8 cellular contexts compared by ENCODE assay signal in the genomic region with DNA sequence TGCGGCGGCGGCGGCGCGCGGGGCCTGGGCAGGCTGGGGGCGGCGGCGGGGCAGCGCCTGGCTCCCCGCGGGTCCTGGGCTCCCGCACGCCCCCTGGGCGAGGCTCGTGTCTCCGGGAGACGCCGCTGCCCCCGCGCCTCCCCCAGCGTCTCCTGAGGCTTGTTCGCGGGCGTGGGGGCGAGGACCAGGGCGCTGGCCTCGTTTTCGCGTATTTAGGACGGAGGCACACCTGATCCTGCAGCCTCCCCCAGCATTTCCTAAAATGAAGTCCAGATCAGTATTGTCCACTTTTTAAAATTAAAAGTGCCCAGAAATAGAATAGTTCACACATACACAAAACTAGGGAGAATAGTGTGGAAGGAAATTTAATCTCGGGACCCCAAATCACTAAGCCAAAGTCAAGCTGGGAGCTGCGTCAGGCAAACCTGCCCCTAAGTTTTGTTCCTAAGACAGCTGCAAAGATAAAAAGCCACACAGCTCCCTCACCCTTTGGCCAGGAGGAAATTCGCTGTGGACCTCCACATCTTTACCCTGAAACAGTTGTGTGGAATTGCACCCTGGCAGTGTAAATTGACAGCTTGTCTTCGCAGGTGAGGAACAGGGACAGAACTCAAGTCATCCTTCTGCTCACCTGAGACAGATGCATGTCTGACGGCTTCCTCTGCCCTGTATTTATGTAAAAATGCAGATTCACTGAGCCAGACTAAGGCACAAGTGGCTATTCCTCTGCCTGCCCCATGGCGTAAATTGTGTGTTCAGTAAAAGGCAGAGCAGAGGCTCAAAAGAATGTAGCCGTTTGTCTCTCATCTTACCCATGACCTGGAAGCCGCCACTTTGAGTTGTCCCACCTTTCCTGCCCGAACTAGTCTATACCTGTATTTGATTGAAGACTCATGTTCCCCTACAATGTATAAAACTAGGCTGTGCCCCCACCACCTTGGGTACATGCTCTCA. TPM values are rescaled to one million over a fixed set of nuclear protein-coding genes. Genes with fewer than 3 reads are reported as not detected.
A peak's percentile ranks its signal among the peaks of the same experiment; 100 is the strongest.
DNase-seq lines count a peak whose midpoint lies in the region; ATAC-seq, FAIRE-seq and TF ChIP-seq lines count a peak whose summit lies in the region.

No MANE protein-coding gene starts in this region.

- no peaks in the 10 kb centered on the region for H3K27me3 ChIP-seq in sigmoid colon

- no peak for TF ChIP-seq POLR2A in sigmoid colon (IDR thresholded peaks at IDR 0.05)
- TF ChIP-seq POLR2A in GM12892 (IDR thresholded peaks at IDR 0.05; ENCODE audit: low read depth, low read length): no peak

- H3K4me1 ChIP-seq in sigmoid colon: peaks cover 0 to 20% (median 13%) of the 10 kb centered on the region in 4 donors

- H3K36me3 ChIP-seq in SK-N-MC (ENCODE audit: insufficient read depth, low read length): peaks cover 17% of the 10 kb centered on the region
- peaks cover 0 to 8% (median 1%) of the 10 kb centered on the region in 4 donors for H3K36me3 ChIP-seq in sigmoid colon

- TF ChIP-seq EP300 in sigmoid colon (IDR thresholded peaks at IDR 0.05): no peak

- no peak for DNase-seq in SK-N-MC (ENCODE audit: low read depth, low spot score)
- no peak for DNase-seq in fibroblast of mammary gland (ENCODE audit: low read depth)
- DNase-seq in sigmoid colon: no peak
- no peak for DNase-seq in GM12892 (ENCODE audit: insufficient read length)
- DNase-seq in germinal center (ENCODE audit: low spot score): no peak
- DNase-seq in NCI-H2029 treated with DMSO at 0.1 percent for 48 hours (lab: John Stamatoyannopoulos, UW): no peak
- no peak for DNase-seq in GM10248 (ENCODE audit: extremely low spot score)

- peak overlapping the region; percentile 75 for H3K9ac ChIP-seq in SK-N-MC (ENCODE audit: insufficient read length)

- CTCF ChIA-PET in GM10248 (lab: Yijun Ruan, JAX): interaction anchor here (0.7 to 1.7 kb wide), 3 partner anchors 10 to 266 kb away, joined by 3 to 4 read pairs (median 3); no protein-coding TSS in a partner anchor

- peak overlapping the region; percentile 80 for H3K4me3 ChIP-seq in SK-N-MC
- H3K4me3 ChIP-seq in fibroblast of mammary gland (ENCODE audit: control insufficient read depth, low read depth, low read length): peak overlapping the region; percentile 68
- H3K4me3 ChIP-seq in sigmoid colon: peak overlapping the region; percentile 39 to 86 (median 70)

- intact Hi-C loops in sigmoid colon (cut with DNase I): loop anchor here (5.0 to 10.0 kb wide), 3 partner anchors 151 to 731 kb away; a partner anchor contains a TSS

- POLR2A ChIA-PET in GM10248 (lab: Yijun Ruan, JAX): no interaction called here

- H3K9me3 ChIP-seq in SK-N-MC (ENCODE audit: low read depth, low read length) (no peaks in the 10 kb centered on the region), sigmoid colon (no peaks in the 10 kb centered on the region)

- peak; percentile 2 for ATAC-seq in GM18519 (IDR thresholded peaks at IDR 0.05; ENCODE audit: low FRiP score, unreplicated experiment)

- WGBS in sigmoid colon, 2 donors: 11 to 14% methylated on average over 41 of the region's 41 CpGs

- no peak for FAIRE-seq in GM12892 (lab: Jason Lieb, UNC)

- H3K27ac ChIP-seq in SK-N-MC (no peak overlapping the region), sigmoid colon (peak overlapping the region; percentile 89 to 94 (median 92))

- TF ChIP-seq CTCF in fibroblast of mammary gland (conservative IDR thresholded peaks at IDR 0.05; ENCODE audit: control insufficient read depth, insufficient read depth, low read depth, low read length) (no peak), sigmoid colon (IDR thresholded peaks at IDR 0.05) (peak in 1 of 4 experiments; percentile 10), GM10248 (IDR thresholded peaks at IDR 0.05; ENCODE audit: control extremely low read depth, extremely low read depth, low read depth, missing control alignments) (no peak)

RNA-seq across cellular contexts. Expression of a gene that starts 0.7 kb away (rescaled TPM):
- total RNA-seq in sigmoid colon: 10 to 100 TPM; 35.7 to 48.2 (median 40.4) TPM
- polyA plus RNA-seq in sigmoid colon: 10 to 100 TPM in 2 of 3 donors, 1 to 10 TPM in 1; 8.8 to 20.5 (median 12.6) TPM
- 13.9 TPM for polyA plus RNA-seq in GM12892 (2012; ENCODE audit: missing spikeins)
